ENCODE assay signal across 8 cellular contexts in genomic region chr5:87020099-87020934, GRCh38.
DNase-seq lines count a peak whose midpoint lies in the region; TF ChIP-seq lines count a peak whose summit lies in the region.

No MANE protein-coding gene starts in this region.

- no peak overlapping the region for H4K5ac ChIP-seq in H9 (ENCODE audit: insufficient read length, low read depth, low read length)

- H3K4me1 ChIP-seq in H9 (ENCODE audit: insufficient read depth, low read length) (peaks cover 6% of the 10 kb centered on the region; the same call in 1 of the 2 replicates), Loucy (ENCODE audit: insufficient read depth, low read length, poor library complexity, severe bottlenecking) (peaks cover 13% of the 10 kb centered on the region), testis (peaks cover 9% of the 10 kb centered on the region)

- no peaks in the 10 kb centered on the region for H3K9me2 ChIP-seq in Loucy (replicated peaks; ENCODE audit: low read depth, low read length)

- H3K27me3 ChIP-seq in H9 (ENCODE audit: insufficient read depth, low read length) (no peaks in the 10 kb centered on the region), Loucy (ENCODE audit: insufficient read depth, low read length, poor library complexity, severe bottlenecking) (no peaks in the 10 kb centered on the region), testis (no peaks in the 10 kb centered on the region)

- H3K9me3 ChIP-seq in H9 (ENCODE audit: control insufficient read depth, low read depth, low read length) (no peaks in the 10 kb centered on the region), Loucy (ENCODE audit: insufficient read depth, low read depth, low read length) (no peaks in the 10 kb centered on the region), testis (no peaks in the 10 kb centered on the region)

- H3K27ac ChIP-seq in H9 (ENCODE audit: insufficient read length, low read depth, low read length) (no peak overlapping the region), testis (no peak overlapping the region)

- H3K4me2 ChIP-seq in H9 (ENCODE audit: insufficient read depth, insufficient read length, low read length) (no peak overlapping the region), Loucy (ENCODE audit: low read depth, low read length, poor library complexity, severe bottlenecking) (peak overlapping the region; percentile 72)

- no peak overlapping the region for H4K8ac ChIP-seq in H9 (replicated peaks; ENCODE audit: insufficient read length, low read depth, low read length)

- peak overlapping the region in 2 of 3 experiments; percentile 41 to 52; a peak in 3 of 7 replicates for H3K27ac Mint-ChIP-seq in H9
- H3K27ac Mint-ChIP-seq in activated naive CD4-positive, alpha-beta T cell treated with anti-CD3 and anti-CD28 coated beads, Interleukin-2, amount 50 U/mL, for 24 hours, result no peak overlapping the region

- no peaks in the 10 kb centered on the region for H4K20me1 ChIP-seq in H9 (ENCODE audit: control insufficient read depth, insufficient read depth, insufficient read length)
- no peaks in the 10 kb centered on the region for H4K20me1 ChIP-seq in Loucy (ENCODE audit: insufficient read depth, low read length, poor library complexity, severe bottlenecking)

- no peak overlapping the region for H2AFZ ChIP-seq in H9 (ENCODE audit: low read length)
- peak overlapping the region; percentile 32 for H2AFZ ChIP-seq in Loucy (ENCODE audit: low read length)

- H3K36me3 ChIP-seq in Loucy (ENCODE audit: insufficient read depth, low read length) (no peaks in the 10 kb centered on the region), testis (ENCODE audit: low read depth, missing control alignments) (no peaks in the 10 kb centered on the region)

- no peak overlapping the region for H4K91ac ChIP-seq in H9 (ENCODE audit: insufficient read length, low read depth, low read length)

- no peak overlapping the region for H2AK5ac ChIP-seq in H9 (ENCODE audit: insufficient read length, low read length)

- H3K23me2 ChIP-seq in H9 (ENCODE audit: insufficient read length, low read depth, low read length, poor library complexity, severe bottlenecking), result no peaks in the 10 kb centered on the region

- H3K56ac ChIP-seq in H9 (ENCODE audit: insufficient read length, low read depth, low read length), result no peak overlapping the region

- no peak overlapping the region for H2BK12ac ChIP-seq in H9 (ENCODE audit: insufficient read length, low read depth, low read length)

- H3K9ac ChIP-seq in H9 (ENCODE audit: extremely low read depth, insufficient read length, low read length), result no peak overlapping the region
- peak overlapping the region; percentile 55 for H3K9ac ChIP-seq in Loucy (ENCODE audit: low read depth, low read length, poor library complexity, severe bottlenecking)

- H2BK120ac ChIP-seq in H9 (ENCODE audit: low read depth, low read length, poor library complexity, severe bottlenecking), result no peak overlapping the region

- H3K79me1 ChIP-seq in H9 (ENCODE audit: insufficient read depth, low read depth, low read length, poor library complexity, severe bottlenecking), result no peaks in the 10 kb centered on the region

- peak; percentile 63 for DNase-seq in SIG-M5 treated with dmso at 0.1 percent for 504 hours (lab: John Stamatoyannopoulos, UW; ENCODE audit: unreplicated experiment)
- DNase-seq in SIG-M5 (lab: John Stamatoyannopoulos, UW), result no peak
- DNase-seq in H9, result peak; percentile 47
- peak; percentile 9 for DNase-seq in iris pigment epithelial cell (ENCODE audit: low read depth)
- DNase-seq in testis, result peak; percentile 37
- DNase-seq in DMS 273 treated with DMSO at 0.1 percent for 48 hours (lab: John Stamatoyannopoulos, UW), result no peak

- no peak overlapping the region for H2BK20ac ChIP-seq in H9 (ENCODE audit: low read depth, low read length, poor library complexity, severe bottlenecking)

- H2BK5ac ChIP-seq in H9 (ENCODE audit: insufficient read length, low read length), result no peak overlapping the region

- peaks cover 23 to 26% of the 10 kb centered on the region in 2 experiments for H3K4me1 Mint-ChIP-seq in H9
- peaks cover 33% of the 10 kb centered on the region for H3K4me1 Mint-ChIP-seq in activated naive CD4-positive, alpha-beta T cell treated with anti-CD3 and anti-CD28 coated beads, Interleukin-2, amount 50 U/mL, for 24 hours

- H2BK15ac ChIP-seq in H9 (ENCODE audit: low read depth, low read length), result no peak overlapping the region

- peaks cover 2 to 3% of the 10 kb centered on the region in 2 experiments; a peak in 2 of 5 replicates for H3K9me3 Mint-ChIP-seq in H9
- no peaks in the 10 kb centered on the region for H3K9me3 Mint-ChIP-seq in activated naive CD4-positive, alpha-beta T cell treated with anti-CD3 and anti-CD28 coated beads, Interleukin-2, amount 50 U/mL, for 24 hours

- intact Hi-C loops in testis (cut with DNase I; ENCODE audit: low total_unique reads), result no loop called here

- peaks cover 0 to 5% (median 0%) of the 10 kb centered on the region in 3 experiments; a peak in 2 of 7 replicates for H3K36me3 Mint-ChIP-seq in H9 (ENCODE audit: insufficient read depth in 1 of 3, low read depth in 3 of 3)
- H3K36me3 Mint-ChIP-seq in activated naive CD4-positive, alpha-beta T cell treated with anti-CD3 and anti-CD28 coated beads, Interleukin-2, amount 50 U/mL, for 24 hours, result no peaks in the 10 kb centered on the region

- no peak overlapping the region for H3K4me3 Mint-ChIP-seq in H9
- peak overlapping the region; percentile 17 for H3K4me3 Mint-ChIP-seq in activated naive CD4-positive, alpha-beta T cell treated with anti-CD3 and anti-CD28 coated beads, Interleukin-2, amount 50 U/mL, for 24 hours

- TF ChIP-seq CTCF in H9 (conservative IDR thresholded peaks at IDR 0.05), result no peak
- no peak for TF ChIP-seq CTCF in Loucy (conservative IDR thresholded peaks at IDR 0.05; ENCODE audit: low read length)
- TF ChIP-seq CTCF in testis (IDR thresholded peaks at IDR 0.05), result no peak

- no peak overlapping the region for H3T11ph ChIP-seq in H9 (ENCODE audit: low read length)

- H3K23ac ChIP-seq in H9 (ENCODE audit: insufficient read length, low read depth, low read length), result no peak overlapping the region

- no peaks in the 10 kb centered on the region for H3K27me3 Mint-ChIP-seq in H9 (ENCODE audit: low read depth)
- no peaks in the 10 kb centered on the region for H3K27me3 Mint-ChIP-seq in activated naive CD4-positive, alpha-beta T cell treated with anti-CD3 and anti-CD28 coated beads, Interleukin-2, amount 50 U/mL, for 24 hours

- no peak for TF ChIP-seq POLR2A in testis (IDR thresholded peaks at IDR 0.05)

- H3K14ac ChIP-seq in H9 (ENCODE audit: insufficient read depth, low read length), result no peak overlapping the region

- no peaks in the 10 kb centered on the region for H3F3A ChIP-seq in Loucy (ENCODE audit: low read depth)

- no peak overlapping the region for H3K4ac ChIP-seq in H9 (ENCODE audit: low read depth, low read length)

- H3K18ac ChIP-seq in H9 (ENCODE audit: insufficient read length, low read depth, low read length), result no peak overlapping the region

- H3K4me3 ChIP-seq in Loucy (ENCODE audit: low read length, poor library complexity, severe bottlenecking) (peak overlapping the region; percentile 59), testis (no peak overlapping the region)

- no CpG with 5 or more reads among the region's 4 CpGs for WGBS in H9 (ENCODE audit: extremely low coverage, insufficient read length, low lambda C conversion rate)
- WGBS in testis, 2 donors, result 16 to 24% methylated on average over 3 to 4 of the region's 4 CpGs

- H3K79me2 ChIP-seq in H9 (ENCODE audit: insufficient read depth, low read length) (no peaks in the 10 kb centered on the region), Loucy (ENCODE audit: insufficient read depth, low read length) (no peaks in the 10 kb centered on the region)

Comparison
In these comparisons a context has a peak if more than half of its experiments do, and no peak if none do; other contexts are left out.
1. DNase-seq: peak in SIG-M5 treated with dmso at 0.1 percent for 504 hours (single experiment), H9 (single experiment), iris pigment epithelial cell (single experiment) and testis (single experiment); none in SIG-M5 (single experiment) and DMS 273 treated with DMSO at 0.1 percent for 48 hours (single experiment).